In genomic region chr6:108562503-108562993, GRCh38 we compare ENCODE assay signal across 1 cellular context.
TF ChIP-seq lines count a peak whose summit lies in the region.

No MANE protein-coding gene starts in this region.

TF ChIP-seq in HepG2, 621 proteins besides CTCF, POLR2A, EP300 and RAD21 (continued from another document and continues in another):
- TF ChIP-seq, protein P1, sequence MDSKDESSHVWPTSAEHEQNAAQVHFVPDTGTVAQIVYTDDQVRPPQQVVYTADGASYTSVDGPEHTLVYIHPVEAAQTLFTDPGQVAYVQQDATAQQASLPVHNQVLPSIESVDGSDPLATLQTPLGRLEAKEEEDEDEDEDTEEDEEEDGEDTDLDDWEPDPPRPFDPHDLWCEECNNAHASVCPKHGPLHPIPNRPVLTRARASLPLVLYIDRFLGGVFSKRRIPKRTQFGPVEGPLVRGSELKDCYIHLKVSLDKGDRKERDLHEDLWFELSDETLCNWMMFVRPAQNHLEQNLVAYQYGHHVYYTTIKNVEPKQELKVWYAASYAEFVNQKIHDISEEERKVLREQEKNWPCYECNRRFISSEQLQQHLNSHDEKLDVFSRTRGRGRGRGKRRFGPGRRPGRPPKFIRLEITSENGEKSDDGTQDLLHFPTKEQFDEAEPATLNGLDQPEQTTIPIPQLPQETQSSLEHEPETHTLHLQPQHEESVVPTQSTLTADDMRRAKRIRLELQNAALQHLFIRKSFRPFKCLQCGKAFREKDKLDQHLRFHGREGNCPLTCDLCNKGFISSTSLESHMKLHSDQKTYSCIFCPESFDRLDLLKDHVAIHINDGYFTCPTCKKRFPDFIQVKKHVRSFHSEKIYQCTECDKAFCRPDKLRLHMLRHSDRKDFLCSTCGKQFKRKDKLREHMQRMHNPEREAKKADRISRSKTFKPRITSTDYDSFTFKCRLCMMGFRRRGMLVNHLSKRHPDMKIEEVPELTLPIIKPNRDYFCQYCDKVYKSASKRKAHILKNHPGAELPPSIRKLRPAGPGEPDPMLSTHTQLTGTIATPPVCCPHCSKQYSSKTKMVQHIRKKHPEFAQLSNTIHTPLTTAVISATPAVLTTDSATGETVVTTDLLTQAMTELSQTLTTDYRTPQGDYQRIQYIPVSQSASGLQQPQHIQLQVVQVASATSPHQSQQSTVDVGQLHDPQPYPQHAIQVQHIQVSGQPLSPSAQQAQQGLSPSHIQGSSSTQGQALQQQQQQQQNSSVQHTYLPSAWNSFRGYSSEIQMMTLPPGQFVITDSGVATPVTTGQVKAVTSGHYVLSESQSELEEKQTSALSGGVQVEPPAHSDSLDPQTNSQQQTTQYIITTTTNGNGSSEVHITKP (CRISPR knock-in tag; IDR thresholded peaks at IDR 0.05; ENCODE audit: low read depth) = no peak
- TF ChIP-seq RARA (CRISPR knock-in tag; IDR thresholded peaks at IDR 0.05) (peak; percentile 53), CSRNP2 (CRISPR knock-in tag; conservative IDR thresholded peaks at IDR 0.05; ENCODE audit: low read depth) (no peak), ZNF878 (CRISPR knock-in tag; IDR thresholded peaks at IDR 0.05) (no peak), CREBL2 (CRISPR knock-in tag; IDR thresholded peaks at IDR 0.05; ENCODE audit: borderline replicate concordance) (no peak), ZBTB4 (CRISPR knock-in tag; IDR thresholded peaks at IDR 0.05; ENCODE audit: borderline replicate concordance) (no peak), GATAD1 (CRISPR knock-in tag; IDR thresholded peaks at IDR 0.05) (no peak; the same call in 1 of the 2 replicates), ZNF598 (CRISPR knock-in tag; IDR thresholded peaks at IDR 0.05; ENCODE audit: borderline replicate concordance) (no peak; the same call in 1 of the 2 replicates), ZNF496 (CRISPR knock-in tag; IDR thresholded peaks at IDR 0.05; ENCODE audit: insufficient replicate concordance) (no peak), MTA1 (CRISPR knock-in tag; IDR thresholded peaks at IDR 0.05; ENCODE audit: borderline replicate concordance) (no peak), ZNF891 (CRISPR knock-in tag; IDR thresholded peaks at IDR 0.05) (peak; percentile 45; the same call in 1 of the 2 replicates), GLI4 (CRISPR knock-in tag; IDR thresholded peaks at IDR 0.05; ENCODE audit: borderline replicate concordance) (no peak), NFYB (CRISPR knock-in tag; IDR thresholded peaks at IDR 0.05) (no peak; the same call in 1 of the 2 replicates), HDAC6 (IDR thresholded peaks at IDR 0.05; ENCODE audit: low read depth, low read length) (no peak), ZNF121 (CRISPR knock-in tag; IDR thresholded peaks at IDR 0.05) (no peak), ZNF333 (CRISPR knock-in tag; IDR thresholded peaks at IDR 0.05; ENCODE audit: borderline replicate concordance) (no peak), GZF1 (CRISPR knock-in tag; IDR thresholded peaks at IDR 0.05) (0 out of 2 replicates have a peak, but pooled peaks have one; percentile 60), PITX1 (CRISPR knock-in tag; IDR thresholded peaks at IDR 0.05) (peak; percentile 73), HNF1B (CRISPR knock-in tag; IDR thresholded peaks at IDR 0.05) (peak; percentile 40; the same call in 1 of the 2 replicates), NR3C1 (CRISPR knock-in tag; IDR thresholded peaks at IDR 0.05) (no peak), ZNF367 (CRISPR knock-in tag; IDR thresholded peaks at IDR 0.05; ENCODE audit: borderline replicate concordance) (no peak), ZNF672 (CRISPR knock-in tag; IDR thresholded peaks at IDR 0.05) (no peak), MTA3 (CRISPR knock-in tag; IDR thresholded peaks at IDR 0.05) (no peak)
- TF ChIP-seq, protein P2, sequence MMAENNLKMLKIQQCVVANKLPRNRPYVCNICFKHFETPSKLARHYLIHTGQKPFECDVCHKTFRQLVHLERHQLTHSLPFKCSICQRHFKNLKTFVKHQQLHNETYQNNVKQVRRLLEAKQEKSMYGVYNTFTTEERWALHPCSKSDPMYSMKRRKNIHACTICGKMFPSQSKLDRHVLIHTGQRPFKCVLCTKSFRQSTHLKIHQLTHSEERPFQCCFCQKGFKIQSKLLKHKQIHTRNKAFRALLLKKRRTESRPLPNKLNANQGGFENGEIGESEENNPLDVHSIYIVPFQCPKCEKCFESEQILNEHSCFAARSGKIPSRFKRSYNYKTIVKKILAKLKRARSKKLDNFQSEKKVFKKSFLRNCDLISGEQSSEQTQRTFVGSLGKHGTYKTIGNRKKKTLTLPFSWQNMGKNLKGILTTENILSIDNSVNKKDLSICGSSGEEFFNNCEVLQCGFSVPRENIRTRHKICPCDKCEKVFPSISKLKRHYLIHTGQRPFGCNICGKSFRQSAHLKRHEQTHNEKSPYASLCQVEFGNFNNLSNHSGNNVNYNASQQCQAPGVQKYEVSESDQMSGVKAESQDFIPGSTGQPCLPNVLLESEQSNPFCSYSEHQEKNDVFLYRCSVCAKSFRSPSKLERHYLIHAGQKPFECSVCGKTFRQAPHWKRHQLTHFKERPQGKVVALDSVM (CRISPR knock-in tag; IDR thresholded peaks at IDR 0.05) = no peak
- TF ChIP-seq, protein P3, sequence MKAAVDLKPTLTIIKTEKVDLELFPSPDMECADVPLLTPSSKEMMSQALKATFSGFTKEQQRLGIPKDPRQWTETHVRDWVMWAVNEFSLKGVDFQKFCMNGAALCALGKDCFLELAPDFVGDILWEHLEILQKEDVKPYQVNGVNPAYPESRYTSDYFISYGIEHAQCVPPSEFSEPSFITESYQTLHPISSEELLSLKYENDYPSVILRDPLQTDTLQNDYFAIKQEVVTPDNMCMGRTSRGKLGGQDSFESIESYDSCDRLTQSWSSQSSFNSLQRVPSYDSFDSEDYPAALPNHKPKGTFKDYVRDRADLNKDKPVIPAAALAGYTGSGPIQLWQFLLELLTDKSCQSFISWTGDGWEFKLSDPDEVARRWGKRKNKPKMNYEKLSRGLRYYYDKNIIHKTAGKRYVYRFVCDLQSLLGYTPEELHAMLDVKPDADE (CRISPR knock-in tag; IDR thresholded peaks at IDR 0.05) = no peak
- TF ChIP-seq, protein P4, sequence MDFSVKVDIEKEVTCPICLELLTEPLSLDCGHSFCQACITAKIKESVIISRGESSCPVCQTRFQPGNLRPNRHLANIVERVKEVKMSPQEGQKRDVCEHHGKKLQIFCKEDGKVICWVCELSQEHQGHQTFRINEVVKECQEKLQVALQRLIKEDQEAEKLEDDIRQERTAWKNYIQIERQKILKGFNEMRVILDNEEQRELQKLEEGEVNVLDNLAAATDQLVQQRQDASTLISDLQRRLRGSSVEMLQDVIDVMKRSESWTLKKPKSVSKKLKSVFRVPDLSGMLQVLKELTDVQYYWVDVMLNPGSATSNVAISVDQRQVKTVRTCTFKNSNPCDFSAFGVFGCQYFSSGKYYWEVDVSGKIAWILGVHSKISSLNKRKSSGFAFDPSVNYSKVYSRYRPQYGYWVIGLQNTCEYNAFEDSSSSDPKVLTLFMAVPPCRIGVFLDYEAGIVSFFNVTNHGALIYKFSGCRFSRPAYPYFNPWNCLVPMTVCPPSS (IDR thresholded peaks at IDR 0.05) = no peak
- TF ChIP-seq, protein P5, sequence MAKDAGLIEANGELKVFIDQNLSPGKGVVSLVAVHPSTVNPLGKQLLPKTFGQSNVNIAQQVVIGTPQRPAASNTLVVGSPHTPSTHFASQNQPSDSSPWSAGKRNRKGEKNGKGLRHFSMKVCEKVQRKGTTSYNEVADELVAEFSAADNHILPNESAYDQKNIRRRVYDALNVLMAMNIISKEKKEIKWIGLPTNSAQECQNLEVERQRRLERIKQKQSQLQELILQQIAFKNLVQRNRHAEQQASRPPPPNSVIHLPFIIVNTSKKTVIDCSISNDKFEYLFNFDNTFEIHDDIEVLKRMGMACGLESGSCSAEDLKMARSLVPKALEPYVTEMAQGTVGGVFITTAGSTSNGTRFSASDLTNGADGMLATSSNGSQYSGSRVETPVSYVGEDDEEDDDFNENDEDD (CRISPR knock-in tag; IDR thresholded peaks at IDR 0.05; ENCODE audit: borderline replicate concordance) = peak; percentile 79
- TF ChIP-seq, protein P6, sequence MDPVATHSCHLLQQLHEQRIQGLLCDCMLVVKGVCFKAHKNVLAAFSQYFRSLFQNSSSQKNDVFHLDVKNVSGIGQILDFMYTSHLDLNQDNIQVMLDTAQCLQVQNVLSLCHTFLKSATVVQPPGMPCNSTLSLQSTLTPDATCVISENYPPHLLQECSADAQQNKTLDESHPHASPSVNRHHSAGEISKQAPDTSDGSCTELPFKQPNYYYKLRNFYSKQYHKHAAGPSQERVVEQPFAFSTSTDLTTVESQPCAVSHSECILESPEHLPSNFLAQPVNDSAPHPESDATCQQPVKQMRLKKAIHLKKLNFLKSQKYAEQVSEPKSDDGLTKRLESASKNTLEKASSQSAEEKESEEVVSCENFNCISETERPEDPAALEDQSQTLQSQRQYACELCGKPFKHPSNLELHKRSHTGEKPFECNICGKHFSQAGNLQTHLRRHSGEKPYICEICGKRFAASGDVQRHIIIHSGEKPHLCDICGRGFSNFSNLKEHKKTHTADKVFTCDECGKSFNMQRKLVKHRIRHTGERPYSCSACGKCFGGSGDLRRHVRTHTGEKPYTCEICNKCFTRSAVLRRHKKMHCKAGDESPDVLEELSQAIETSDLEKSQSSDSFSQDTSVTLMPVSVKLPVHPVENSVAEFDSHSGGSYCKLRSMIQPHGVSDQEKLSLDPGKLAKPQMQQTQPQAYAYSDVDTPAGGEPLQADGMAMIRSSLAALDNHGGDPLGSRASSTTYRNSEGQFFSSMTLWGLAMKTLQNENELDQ (CRISPR knock-in tag; IDR thresholded peaks at IDR 0.05; ENCODE audit: borderline replicate concordance) = no peak
- TF ChIP-seq, protein P7, sequence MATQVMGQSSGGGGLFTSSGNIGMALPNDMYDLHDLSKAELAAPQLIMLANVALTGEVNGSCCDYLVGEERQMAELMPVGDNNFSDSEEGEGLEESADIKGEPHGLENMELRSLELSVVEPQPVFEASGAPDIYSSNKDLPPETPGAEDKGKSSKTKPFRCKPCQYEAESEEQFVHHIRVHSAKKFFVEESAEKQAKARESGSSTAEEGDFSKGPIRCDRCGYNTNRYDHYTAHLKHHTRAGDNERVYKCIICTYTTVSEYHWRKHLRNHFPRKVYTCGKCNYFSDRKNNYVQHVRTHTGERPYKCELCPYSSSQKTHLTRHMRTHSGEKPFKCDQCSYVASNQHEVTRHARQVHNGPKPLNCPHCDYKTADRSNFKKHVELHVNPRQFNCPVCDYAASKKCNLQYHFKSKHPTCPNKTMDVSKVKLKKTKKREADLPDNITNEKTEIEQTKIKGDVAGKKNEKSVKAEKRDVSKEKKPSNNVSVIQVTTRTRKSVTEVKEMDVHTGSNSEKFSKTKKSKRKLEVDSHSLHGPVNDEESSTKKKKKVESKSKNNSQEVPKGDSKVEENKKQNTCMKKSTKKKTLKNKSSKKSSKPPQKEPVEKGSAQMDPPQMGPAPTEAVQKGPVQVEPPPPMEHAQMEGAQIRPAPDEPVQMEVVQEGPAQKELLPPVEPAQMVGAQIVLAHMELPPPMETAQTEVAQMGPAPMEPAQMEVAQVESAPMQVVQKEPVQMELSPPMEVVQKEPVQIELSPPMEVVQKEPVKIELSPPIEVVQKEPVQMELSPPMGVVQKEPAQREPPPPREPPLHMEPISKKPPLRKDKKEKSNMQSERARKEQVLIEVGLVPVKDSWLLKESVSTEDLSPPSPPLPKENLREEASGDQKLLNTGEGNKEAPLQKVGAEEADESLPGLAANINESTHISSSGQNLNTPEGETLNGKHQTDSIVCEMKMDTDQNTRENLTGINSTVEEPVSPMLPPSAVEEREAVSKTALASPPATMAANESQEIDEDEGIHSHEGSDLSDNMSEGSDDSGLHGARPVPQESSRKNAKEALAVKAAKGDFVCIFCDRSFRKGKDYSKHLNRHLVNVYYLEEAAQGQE (IDR thresholded peaks at IDR 0.05; ENCODE audit: borderline replicate concordance in 1 of 2, low read depth in 1 of 2, low read length in 2 of 2) = no peak
